In genomic region chrX:120468825-120469525, GRCh38 we compare ENCODE assay signal across 8 cellular contexts. TPM values are rescaled to one million over a fixed set of nuclear protein-coding genes. Genes with fewer than 3 reads are reported as not detected.
A peak's percentile ranks its signal among the peaks of the same experiment; 100 is the strongest.
DNase-seq lines count a peak whose midpoint lies in the region; ATAC-seq and TF ChIP-seq lines count a peak whose summit lies in the region.

LAMP2 (minus strand) TSS chrX:120469296; CDS start chrX:120469169, 127 bp downstream.

- peak within 1 kb of the TSS; percentile 41 for H3K4me3 ChIP-seq in mucosa of stomach (ENCODE audit: low read length)

- no peaks in the 10 kb centered on the region for H3K9me3 ChIP-seq in mucosa of stomach (ENCODE audit: control insufficient read depth, low read length)

- no peaks in the 10 kb centered on the region for H3K9me3 Mint-ChIP-seq in activated T-cell treated with anti-CD3 and anti-CD28 coated beads, Interleukin-2, amount 50 U/mL, for 24 hours

- H3K4me1 ChIP-seq in mucosa of stomach (ENCODE audit: control insufficient read depth, insufficient read depth, low read length) = no peaks in the 10 kb centered on the region

- no peaks in the 10 kb centered on the region for H3K27me3 ChIP-seq in mucosa of stomach (ENCODE audit: control insufficient read depth, insufficient read depth, low read length)

- no peaks in the 10 kb centered on the region for H3K27me3 Mint-ChIP-seq in activated T-cell treated with anti-CD3 and anti-CD28 coated beads, Interleukin-2, amount 50 U/mL, for 24 hours

- TF ChIP-seq POLR2A in erythroblast (IDR thresholded peaks at IDR 0.05; ENCODE audit: low read length) = peak; percentile 67

- H3K4me3 Mint-ChIP-seq in activated T-cell treated with anti-CD3 and anti-CD28 coated beads, Interleukin-2, amount 50 U/mL, for 24 hours = peak within 1 kb of the TSS; percentile 93

- no peaks in the 10 kb centered on the region for H3K36me3 ChIP-seq in mucosa of stomach (ENCODE audit: control insufficient read depth, insufficient read depth, low read length)

- peak within 1 kb of the TSS; percentile 93 for H3K9ac ChIP-seq in mucosa of stomach (ENCODE audit: low read length)

- H3K36me3 Mint-ChIP-seq in activated T-cell treated with anti-CD3 and anti-CD28 coated beads, Interleukin-2, amount 50 U/mL, for 24 hours (ENCODE audit: low read depth) = peaks cover 9% of the 10 kb centered on the region

- peaks cover 20% of the 10 kb centered on the region for H3K4me1 Mint-ChIP-seq in activated T-cell treated with anti-CD3 and anti-CD28 coated beads, Interleukin-2, amount 50 U/mL, for 24 hours (ENCODE audit: low read depth)

- H3K27ac Mint-ChIP-seq in activated T-cell treated with anti-CD3 and anti-CD28 coated beads, Interleukin-2, amount 50 U/mL, for 24 hours = peak within 1 kb of the TSS; percentile 95

- peak; percentile 70 for DNase-seq in DMS53 treated with DMSO at 0.1 percent for 48 hours (lab: John Stamatoyannopoulos, UW; ENCODE audit: unreplicated experiment)
- peak; percentile 39 for DNase-seq in KG1 (lab: John Stamatoyannopoulos, UW)
- DNase-seq in activated T-cell treated with anti-CD3 and anti-CD28 coated beads, Interleukin-2, amount 50 U/mL, for 24 hours = peak; percentile 84
- DNase-seq in erythroblast (lab: John Stamatoyannopoulos, UW) = peak; percentile 89 to 91
- peak; percentile 86 for DNase-seq in stimulated activated CD8-positive, alpha-beta memory T cell treated with anti-CD3 and anti-CD28 coated beads, Interleukin-4, amount 100 ng/mL, for 48 hours

- ATAC-seq in GM21737 (IDR thresholded peaks at IDR 0.05; ENCODE audit: unreplicated experiment) = peak; percentile 96

TF ChIP-seq in PFSK-1, 5 proteins besides CTCF, POLR2A, EP300 and RAD21:
- 0 out of 4 replicates have a peak, but pooled peaks of 1 of the 2 experiments have one; percentile 37 for TF ChIP-seq REST (IDR thresholded peaks at IDR 0.05; ENCODE audit: insufficient read depth in 1 of 2, low read depth in 2 of 2, low read length in 2 of 2)
- no peak for TF ChIP-seq SIN3A (IDR thresholded peaks at IDR 0.05; ENCODE audit: borderline replicate concordance, insufficient read depth, low read length)
- TF ChIP-seq POLR2AphosphoS5 (IDR thresholded peaks at IDR 0.05; ENCODE audit: low read depth, low read length) = peak; percentile 80
- TF ChIP-seq TAF1 (IDR thresholded peaks at IDR 0.05; ENCODE audit: borderline replicate concordance, insufficient read depth, low read length) = peak; percentile 88
- no peak for TF ChIP-seq FOXP2 (optimal IDR thresholded peaks at IDR 0.05; ENCODE audit: borderline replicate concordance, extremely low read depth, extremely low read length, insufficient read depth)

RNA-seq across cellular contexts. Expression of gene LAMP2, which starts in this region (rescaled TPM):
- polyA plus RNA-seq in PFSK-1 (2012; ENCODE audit: insufficient read length, low read depth) = 50.0 TPM

Comparison
In these comparisons a context has a peak if more than half of its experiments do, and no peak if none do; other contexts are left out.
1. Peak in every context shown above with its lines: DNase-seq, ATAC-seq and H3K4me3 ChIP-seq.
2. DNase-seq: peak in every context shown above with its lines; median percentile 90 in erythroblast; 86 in stimulated activated CD8-positive, alpha-beta memory T cell treated with anti-CD3 and anti-CD28 coated beads, Interleukin-4, amount 100 ng/mL, for 48 hours; 84 in activated T-cell treated with anti-CD3 and anti-CD28 coated beads, Interleukin-2, amount 50 U/mL, for 24 hours; 70 in DMS53 treated with DMSO at 0.1 percent for 48 hours; 39 in KG1.